Comparison of ENCODE assay signal across 9 cellular contexts in the genomic region with DNA sequence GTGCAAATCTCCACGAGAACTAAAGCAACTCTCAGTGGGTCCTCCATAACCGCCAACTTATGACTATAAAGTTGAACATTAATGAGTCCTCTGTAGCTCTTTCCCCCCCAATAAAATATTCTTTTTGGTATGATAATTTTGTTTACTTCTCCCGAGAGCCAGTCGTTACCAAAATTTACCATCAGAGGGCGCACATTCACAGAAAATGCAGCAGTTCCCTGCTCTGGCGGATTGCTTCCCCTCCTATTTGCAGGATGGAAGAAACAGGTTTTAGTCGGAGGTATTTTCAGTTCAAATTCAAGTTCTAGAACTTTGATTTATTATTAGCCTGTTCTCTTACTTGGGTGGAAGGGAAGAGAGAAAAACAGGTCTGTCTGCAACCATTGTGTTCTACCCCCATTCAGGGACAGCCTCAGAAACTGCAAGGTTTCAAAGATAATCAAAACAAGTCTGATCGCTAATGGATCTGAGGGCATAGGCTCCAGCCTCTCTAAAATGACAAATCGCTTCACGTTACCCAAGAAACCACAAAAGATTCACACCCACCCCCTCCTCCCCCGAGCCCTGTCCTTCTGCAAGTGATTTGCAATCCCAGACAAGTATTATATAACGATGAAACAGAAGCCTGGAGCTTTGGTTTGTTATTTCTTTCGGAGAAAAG.
DNase-seq lines count a peak whose midpoint lies in the region; ATAC-seq and TF ChIP-seq lines count a peak whose summit lies in the region.
"Had no signal": no experiment of that assay in that cellular context is flagged by ENCODE, and none has a peak within 500 bp of the region (broad histone marks: within the 10 kb centered on the region; RNA-seq: fewer than 3 reads in every experiment).

No MANE protein-coding gene starts in this region.

- no peak overlapping the region for H3K4me3 ChIP-seq in left lung

- no peaks in the 10 kb centered on the region for H3K36me3 ChIP-seq in left lung

- TF ChIP-seq CTCF in CD14-positive monocyte (IDR thresholded peaks at IDR 0.05) (peak; percentile 70), chondrocyte (IDR thresholded peaks at IDR 0.05) (peak; percentile 98), left lung (IDR thresholded peaks at IDR 0.05) (peak; percentile 55 to 60)

- H3K27me3 ChIP-seq in left lung: peaks cover 9 to 11% of the 10 kb centered on the region in 2 donors

- H3K4me1 Mint-ChIP-seq in CD14-positive monocyte: peaks cover 14% of the 10 kb centered on the region
- H3K4me1 Mint-ChIP-seq in chondrocyte (ENCODE audit: low read depth): peaks cover 33% of the 10 kb centered on the region

- DNase-seq in CD14-positive monocyte (ENCODE audit: low spot score) (no peak), NCI-H2171 treated with DMSO at 0.1 percent for 48 hours (lab: John Stamatoyannopoulos, UW) (peak; percentile 70), chondrocyte (ENCODE audit: low spot score) (no peak), left lung (peak in 1 of 2 donors; percentile 36), A172 (ENCODE audit: low spot score) (no peak)
- DNase-seq in activated CD4-positive, CD25-positive, alpha-beta regulatory T cell treated with anti-CD3 and anti-CD28 coated beads, Interleukin-2, amount 50 U/mL, for 72 hours: peak; percentile 40
- peak; percentile 30 for DNase-seq in stimulated activated CD8-positive, alpha-beta memory T cell treated with anti-CD3 and anti-CD28 coated beads, Interleukin-12 subunit alpha, Interleukin-12 subunit beta, amount 100 ng/mL, for 1 hour (ENCODE audit: low read depth)

- no peak overlapping the region for H3K27ac ChIP-seq in left lung

- H3K36me3 Mint-ChIP-seq in CD14-positive monocyte: no peaks in the 10 kb centered on the region
- H3K36me3 Mint-ChIP-seq in chondrocyte (ENCODE audit: low read depth): no peaks in the 10 kb centered on the region
- H3K36me3 Mint-ChIP-seq: IgD-negative memory B cell had no signal

- H3K27me3 Mint-ChIP-seq in CD14-positive monocyte (ENCODE audit: low read depth in 3 of 3) (peaks cover 5 to 17% (median 12%) of the 10 kb centered on the region in 3 donors), chondrocyte (ENCODE audit: low read depth) (peaks cover 5% of the 10 kb centered on the region)

- no peaks in the 10 kb centered on the region for H3K4me1 ChIP-seq in left lung

- H3K9me3 ChIP-seq in left lung: no peaks in the 10 kb centered on the region

- peak; percentile 57 for ATAC-seq in GM21723 (IDR thresholded peaks at IDR 0.05; ENCODE audit: unreplicated experiment)
- ATAC-seq in left lung: peak; percentile 80

- no peak overlapping the region for H3K4me3 Mint-ChIP-seq in CD14-positive monocyte
- peak overlapping the region; percentile 44 for H3K4me3 Mint-ChIP-seq in chondrocyte (ENCODE audit: unreplicated experiment)

- H3K9me3 Mint-ChIP-seq in CD14-positive monocyte (peaks cover 0 to 3% (median 0%) of the 10 kb centered on the region in 7 donors), chondrocyte (ENCODE audit: low read depth) (no peaks in the 10 kb centered on the region)
- H3K9me3 Mint-ChIP-seq: IgD-negative memory B cell had no signal

- H3K27ac Mint-ChIP-seq in CD14-positive monocyte: peak overlapping the region in 3 of 7 donors; percentile 3 to 12 (median 7)
- no peak overlapping the region for H3K27ac Mint-ChIP-seq in chondrocyte (ENCODE audit: unreplicated experiment)

- intact Hi-C loops in CD14-positive monocyte (cut with micrococcal nuclease) (no loop called here), left lung (cut with DNase I) (no loop called here)

Comparison
In these comparisons a context has a peak if more than half of its experiments do, and no peak if none do; other contexts are left out.
1. DNase-seq: peak in NCI-H2171 treated with DMSO at 0.1 percent for 48 hours (single experiment), activated CD4-positive, CD25-positive, alpha-beta regulatory T cell treated with anti-CD3 and anti-CD28 coated beads, Interleukin-2, amount 50 U/mL, for 72 hours (single experiment) and stimulated activated CD8-positive, alpha-beta memory T cell treated with anti-CD3 and anti-CD28 coated beads, Interleukin-12 subunit alpha, Interleukin-12 subunit beta, amount 100 ng/mL, for 1 hour (single experiment); none in CD14-positive monocyte (single experiment), chondrocyte (single experiment) and A172 (single experiment).
2. Peak in every context shown above with its lines, with median percentiles within 50 percentile points of each other: CTCF ChIP-seq.